8 cellular contexts compared by ENCODE assay signal in the genomic region with DNA sequence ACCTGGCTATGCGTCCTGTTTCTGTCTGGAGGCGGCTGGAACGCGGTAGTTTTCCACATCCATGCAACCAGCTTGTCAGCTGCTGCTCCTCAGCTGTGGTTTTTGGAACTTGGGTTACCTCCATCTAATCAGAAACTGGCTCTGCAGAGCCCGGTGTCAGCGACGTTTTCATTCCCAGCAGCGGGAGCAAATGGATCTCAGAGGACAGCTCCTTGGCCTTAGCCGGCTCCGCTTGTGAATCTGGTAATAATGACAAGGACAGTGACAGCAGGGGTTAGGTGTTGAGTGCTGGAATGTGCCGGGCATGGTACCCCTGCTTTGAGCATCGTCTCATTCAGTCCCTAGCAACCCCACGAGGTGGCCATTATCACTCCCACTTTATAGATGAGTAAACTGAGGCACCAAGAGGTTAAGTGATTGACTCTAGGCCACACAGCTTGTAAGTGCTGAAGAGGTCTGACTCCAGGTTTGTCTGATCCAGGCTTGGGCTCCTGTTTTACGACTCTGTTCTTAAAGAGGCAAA. TPM values are rescaled to one million over a fixed set of nuclear protein-coding genes. Genes with fewer than 3 reads are reported as not detected.
DNase-seq lines count a peak whose midpoint lies in the region; ATAC-seq, FAIRE-seq and TF ChIP-seq lines count a peak whose summit lies in the region.

No MANE protein-coding gene starts in this region.

- peak; percentile 39 for FAIRE-seq in HepG2 (lab: Jason Lieb, UNC)

- H3K36me3 Mint-ChIP-seq in activated CD8-positive, alpha-beta memory T cell treated with anti-CD3 and anti-CD28 coated beads, Interleukin-2, amount 10 ng/mL, durations not matched to agents 7 days and 5 days: peaks cover 19% of the 10 kb centered on the region
- H3K36me3 Mint-ChIP-seq in activated naive CD8-positive, alpha-beta T cell treated with anti-CD3 and anti-CD28 coated beads for 36 hours: peaks cover 13% of the 10 kb centered on the region

- 61% methylated on average over 14 of the region's 14 CpGs for WGBS in HepG2 (ENCODE audit: low lambda C conversion rate)
- WGBS in thymus: 87% methylated on average over 14 of the region's 14 CpGs

- BruUV-seq in HepG2 (replicated peaks; lab: Mats Ljungman, UMichigan): no TSS peak

- CTCF ChIA-PET in activated CD8-positive, alpha-beta memory T cell treated with anti-CD3 and anti-CD28 coated beads, Interleukin-2, amount 10 ng/mL, durations not matched to agents 7 days and 5 days (lab: Charles Lee): interaction anchor here (1.1 to 4.3 kb wide), 8 partner anchors 8 to 148 kb away, joined by 3 to 30 read pairs (median 7); no protein-coding TSS in a partner anchor
- CTCF ChIA-PET in HepG2 (lab: Yijun Ruan, JAX; ENCODE audit: low intra/inter-chr PET ratio, low total read pairs): no interaction called here

- peaks cover 5 to 11% of the 10 kb centered on the region in 2 experiments; a peak in 3 of 5 replicates for H3K27me3 ChIP-seq in HepG2 (ENCODE audit: control insufficient read depth in 1 of 2, insufficient read depth in 2 of 2, low read length in 2 of 2)
- H3K27me3 ChIP-seq in thymus (ENCODE audit: control insufficient read depth, insufficient read depth): peaks cover 7% of the 10 kb centered on the region

- peak overlapping the region; percentile 82 for H3K4me3 Mint-ChIP-seq in activated CD8-positive, alpha-beta memory T cell treated with anti-CD3 and anti-CD28 coated beads, Interleukin-2, amount 10 ng/mL, durations not matched to agents 7 days and 5 days
- H3K4me3 Mint-ChIP-seq in activated naive CD8-positive, alpha-beta T cell treated with anti-CD3 and anti-CD28 coated beads for 36 hours: peak overlapping the region; percentile 84

- H3K9me3 ChIP-seq in HepG2 (ENCODE audit: low read length) (no peaks in the 10 kb centered on the region), thymus (ENCODE audit: control insufficient read depth) (no peaks in the 10 kb centered on the region)

- H3K4me3 ChIP-seq in HepG2 (replicated peaks in 1 of 3; ENCODE audit: insufficient read depth in 1 of 3, low read depth in 2 of 3, low read length in 3 of 3) (peak overlapping the region; percentile 67 to 86 (median 72)), thymus (ENCODE audit: low read length) (peak overlapping the region; percentile 60)

- H4K20me1 ChIP-seq in HepG2 (ENCODE audit: insufficient read depth, low read length): peaks cover 6% of the 10 kb centered on the region; the same call in 1 of the 2 replicates

- H3K36me3 ChIP-seq in HepG2 (replicated peaks in 1 of 2; ENCODE audit: control insufficient read depth in 1 of 2, insufficient read depth in 2 of 2, low read length in 2 of 2): no peaks in the 10 kb centered on the region; a peak in 1 of 5 replicates
- no peaks in the 10 kb centered on the region for H3K36me3 ChIP-seq in thymus (ENCODE audit: control insufficient read depth, insufficient read depth)

- DNase-seq in activated CD8-positive, alpha-beta memory T cell treated with anti-CD3 and anti-CD28 coated beads, Interleukin-2, amount 10 ng/mL, durations not matched to agents 7 days and 5 days: no peak
- no peak for DNase-seq in activated CD8-positive, alpha-beta memory T cell treated with anti-CD3 and anti-CD28 coated beads, Interleukin-2, amount 50 U/mL, for 4 hours
- no peak for DNase-seq in activated naive CD8-positive, alpha-beta T cell treated with anti-CD3 and anti-CD28 coated beads for 36 hours
- DNase-seq in HepG2 (ENCODE audit: low spot score) (no peak), germinal center (ENCODE audit: low spot score) (no peak), kidney tubule cell (ENCODE audit: low spot score) (no peak)

- H3K79me2 ChIP-seq in HepG2 (ENCODE audit: insufficient read depth, low read length): peaks cover 59% of the 10 kb centered on the region

- no peak overlapping the region for H2AFZ ChIP-seq in HepG2 (ENCODE audit: low read length)

- H3K9ac ChIP-seq in HepG2 (ENCODE audit: insufficient read depth, low read depth, low read length): peak overlapping the region; percentile 73

- no peak for TF ChIP-seq RAD21 in HepG2 (CRISPR knock-in tag; IDR thresholded peaks at IDR 0.05)

- POLR2A ChIA-PET in HepG2 (lab: Yijun Ruan, JAX): interaction anchor here (1.1 to 2.7 kb wide), 6 partner anchors 8 to 151 kb away, joined by 4 to 26 read pairs (median 12); no protein-coding TSS in a partner anchor

- H3K27ac Mint-ChIP-seq in activated CD8-positive, alpha-beta memory T cell treated with anti-CD3 and anti-CD28 coated beads, Interleukin-2, amount 10 ng/mL, durations not matched to agents 7 days and 5 days: peak overlapping the region; percentile 66
- peak overlapping the region; percentile 45 for H3K27ac Mint-ChIP-seq in activated naive CD8-positive, alpha-beta T cell treated with anti-CD3 and anti-CD28 coated beads for 36 hours

- H3K27ac ChIP-seq in HepG2 (ENCODE audit: extremely low read length, insufficient read depth, low read length) (no peak overlapping the region), thymus (ENCODE audit: low read depth) (no peak overlapping the region)

- TF ChIP-seq EP300 in HepG2 (IDR thresholded peaks at IDR 0.05; ENCODE audit: low read depth in 2 of 2, low read length in 2 of 2) (no peak), HepG2 (CRISPR knock-in tag; IDR thresholded peaks at IDR 0.05; ENCODE audit: borderline replicate concordance) (no peak)

- no peak for ATAC-seq in activated CD8-positive, alpha-beta memory T cell treated with anti-CD3 and anti-CD28 coated beads, Interleukin-2, amount 10 ng/mL, durations not matched to agents 7 days and 5 days
- ATAC-seq in HepG2 (no peak), HG03354 (IDR thresholded peaks at IDR 0.05; ENCODE audit: poor library complexity, severe bottlenecking, unreplicated experiment) (no peak)

- H3K4me1 Mint-ChIP-seq in activated CD8-positive, alpha-beta memory T cell treated with anti-CD3 and anti-CD28 coated beads, Interleukin-2, amount 10 ng/mL, durations not matched to agents 7 days and 5 days: peaks cover 51% of the 10 kb centered on the region
- H3K4me1 Mint-ChIP-seq in activated naive CD8-positive, alpha-beta T cell treated with anti-CD3 and anti-CD28 coated beads for 36 hours: peaks cover 20% of the 10 kb centered on the region

- in situ Hi-C loops in HepG2 (cut with HindIII; ENCODE audit: extremely low pct_ligation_motif_present, low pct_unique_long_range_greater_than_20kb): no loop called here

- peaks cover 9% of the 10 kb centered on the region for H3K27me3 Mint-ChIP-seq in activated CD8-positive, alpha-beta memory T cell treated with anti-CD3 and anti-CD28 coated beads, Interleukin-2, amount 10 ng/mL, durations not matched to agents 7 days and 5 days
- peaks cover 3% of the 10 kb centered on the region for H3K27me3 Mint-ChIP-seq in activated naive CD8-positive, alpha-beta T cell treated with anti-CD3 and anti-CD28 coated beads for 36 hours

- TF ChIP-seq CTCF in HepG2 (CRISPR knock-in tag; IDR thresholded peaks at IDR 0.05): no peak

- H3K4me1 ChIP-seq in HepG2 (ENCODE audit: insufficient read depth, low read length): peaks cover 73% of the 10 kb centered on the region
- H3K4me1 ChIP-seq in thymus (ENCODE audit: control insufficient read depth, insufficient read depth, low read length): peaks cover 14% of the 10 kb centered on the region

- intact Hi-C loops in HepG2 (cut with micrococcal nuclease; ENCODE audit: unreplicated experiment): no loop called here

- no peaks in the 10 kb centered on the region for H3K9me3 Mint-ChIP-seq in activated CD8-positive, alpha-beta memory T cell treated with anti-CD3 and anti-CD28 coated beads, Interleukin-2, amount 10 ng/mL, durations not matched to agents 7 days and 5 days (ENCODE audit: low read depth)
- H3K9me3 Mint-ChIP-seq in activated naive CD8-positive, alpha-beta T cell treated with anti-CD3 and anti-CD28 coated beads for 36 hours: no peaks in the 10 kb centered on the region

- TF ChIP-seq POLR2A in HepG2 (IDR thresholded peaks at IDR 0.05; ENCODE audit: insufficient read depth in 1 of 2, low read depth in 2 of 2, low read length in 2 of 2): no peak

- H3K4me2 ChIP-seq in HepG2 (ENCODE audit: low read depth, low read length): peak overlapping the region; percentile 86

TF ChIP-seq in HepG2, 621 proteins besides CTCF, POLR2A, EP300 and RAD21 (continues in another document):
- TF ChIP-seq TBX2 (CRISPR knock-in tag; IDR thresholded peaks at IDR 0.05; ENCODE audit: borderline replicate concordance): peak; percentile 21
- no peak for TF ChIP-seq PCBP2 (optimal IDR thresholded peaks at IDR 0.05; ENCODE audit: low read depth, low read length, poor library complexity, severe bottlenecking)

RNA-seq across cellular contexts. Expression of gene SLCO4A1, which starts 1.3 kb away (rescaled TPM):
- 10 to 100 TPM; 74.7 to 79.2 TPM for total RNA-seq in activated CD8-positive, alpha-beta memory T cell treated with anti-CD3 and anti-CD28 coated beads, Interleukin-2, amount 10 ng/mL, durations not matched to agents 7 days and 5 days
- 10 to 100 TPM; 55.0 to 56.9 TPM for total RNA-seq in activated naive CD8-positive, alpha-beta T cell treated with anti-CD3 and anti-CD28 coated beads for 36 hours
- 23.8 and 55.5 TPM in 2 replicates for total RNA-seq in HepG2 (2016; rRNA removed; fragmentation: Illumina TruSeq; extraction: Trizol)
- 21.3 and 22.4 TPM in 2 replicates for total RNA-seq in HepG2 (2016; cell fraction: cytosol; rRNA removed; fragmentation: Illumina TruSeq; extraction: Trizol; ENCODE audit: low read depth)
- 20.7 and 58.6 TPM in 2 replicates for total RNA-seq in HepG2 (2016; cell fraction: insoluble cytoplasmic fraction; rRNA removed; fragmentation: Illumina TruSeq; extraction: Trizol)
- total RNA-seq in HepG2 (2016; cell fraction: membrane; rRNA removed; fragmentation: Illumina TruSeq; extraction: Trizol): 31.3 and 32.0 TPM in 2 replicates
- total RNA-seq in HepG2 (2016; cell fraction: nucleus; rRNA removed; fragmentation: Illumina TruSeq; extraction: Trizol): 55.7 and 65.4 TPM in 2 replicates
- 91.3 and 112 TPM in 2 replicates for polyA plus RNA-seq in HepG2 (2011; rRNA removed)
- polyA plus RNA-seq in HepG2 (2011; cell fraction: cytosol; rRNA removed): 53.2 and 96.9 TPM in 2 replicates
- polyA plus RNA-seq in HepG2 (2011; cell fraction: nucleus; rRNA removed): 133 and 239 TPM in 2 replicates
- 48.1 and 97.6 TPM in 2 replicates for polyA plus RNA-seq in HepG2 (2012)
- polyA plus RNA-seq in HepG2 (2016; cell fraction: cytosol; fragmentation: Illumina TruSeq; extraction: Trizol; ENCODE audit: low read depth): 14.3 and 17.6 TPM in 2 replicates
- 25.9 and 26.2 TPM in 2 replicates for polyA plus RNA-seq in HepG2 (2016; cell fraction: insoluble cytoplasmic fraction; fragmentation: Illumina TruSeq; extraction: Trizol; ENCODE audit: low read depth)
- 21.9 and 22.4 TPM in 2 replicates for polyA plus RNA-seq in HepG2 (2016; cell fraction: membrane; fragmentation: Illumina TruSeq; extraction: Trizol; ENCODE audit: low read depth)
- polyA plus RNA-seq in HepG2 (2016; cell fraction: nucleus; fragmentation: Illumina TruSeq; extraction: Trizol; ENCODE audit: insufficient read depth, low read depth): 114 and 125 TPM in 2 replicates
- 44.0 and 104 TPM in 2 replicates for polyA minus RNA-seq in HepG2 (2011; rRNA and poly(A)+ RNA removed; ENCODE audit: low replicate concordance)
- polyA minus RNA-seq in HepG2 (2011; cell fraction: cytosol; rRNA and poly(A)+ RNA removed): 27.7 and 39.2 TPM in 2 replicates
- polyA minus RNA-seq in HepG2 (2011; cell fraction: nucleus; rRNA and poly(A)+ RNA removed): 31.2 and 42.4 TPM in 2 replicates
- 13.4 TPM for polyA plus RNA-seq in thymus
